20 cellular contexts compared by ENCODE assay signal in the genomic region with DNA sequence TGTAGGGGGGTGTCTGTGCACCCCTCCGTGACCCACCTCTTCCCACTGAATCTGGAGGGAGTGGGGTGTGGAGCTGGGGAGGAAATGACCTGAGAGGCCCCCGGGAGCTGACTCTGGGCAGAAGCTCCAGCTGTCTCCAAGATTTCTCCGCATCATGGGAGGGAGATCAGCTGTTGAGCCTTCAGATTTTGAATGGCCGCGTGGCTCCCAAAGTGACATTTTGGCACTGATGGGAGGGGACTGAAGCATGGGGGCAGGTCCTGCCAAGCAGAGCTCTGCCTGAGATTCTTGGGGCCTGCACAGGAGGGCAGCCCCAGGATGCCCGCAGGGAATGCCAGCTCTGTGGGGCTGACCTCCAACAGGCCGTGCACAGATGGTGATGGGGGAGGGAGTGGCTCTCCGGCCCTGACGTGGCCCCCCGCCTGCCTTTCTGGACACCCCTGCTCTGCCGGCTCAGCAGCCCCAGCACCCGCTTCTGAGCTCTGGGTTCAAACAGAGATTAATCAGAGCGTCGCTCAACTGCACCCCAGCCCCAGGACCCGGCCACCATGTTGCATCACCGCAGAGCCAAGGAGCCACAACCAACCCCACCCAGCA. TPM values are rescaled to one million over a fixed set of nuclear protein-coding genes. Genes with fewer than 3 reads are reported as not detected.
A peak's percentile ranks its signal among the peaks of the same experiment; 100 is the strongest.
DNase-seq lines count a peak whose midpoint lies in the region; ATAC-seq, FAIRE-seq and TF ChIP-seq lines count a peak whose summit lies in the region.
"Had no signal": no experiment of that assay in that cellular context is flagged by ENCODE, and none has a peak within 500 bp of the region (broad histone marks: within the 10 kb centered on the region; RNA-seq: fewer than 3 reads in every experiment).

No MANE protein-coding gene starts in this region.

- H3K27me3 Mint-ChIP-seq in progenitor cell of endocrine pancreas = peaks cover 15% of the 10 kb centered on the region

- peak; percentile 62 for DNase-seq in DMS 273 (lab: John Stamatoyannopoulos, UW; ENCODE audit: unreplicated experiment)
- no peak for DNase-seq in DMS 273 treated with DMSO at 0.1 percent for 48 hours (lab: John Stamatoyannopoulos, UW)
- no peak for DNase-seq in Panc1 (ENCODE audit: low read depth, low spot score)
- DNase-seq in myocyte (ENCODE audit: low read depth) = peak; percentile 64
- no peak for DNase-seq in progenitor cell of endocrine pancreas (ENCODE audit: low spot score, unreplicated experiment)
- no peak for DNase-seq in D721Med (ENCODE audit: insufficient read length, low spot score)
- DNase-seq: ACHN; CD4-positive, alpha-beta memory T cell; COR-L47; DMS79; GM23248; H9; Kasumi-1 had no signal

- intact Hi-C loops in Panc1 (cut with micrococcal nuclease; ENCODE audit: unreplicated experiment) = no loop called here

- no peaks in the 10 kb centered on the region for H3K9me3 Mint-ChIP-seq in progenitor cell of endocrine pancreas (ENCODE audit: low read depth)
- H3K9me3 Mint-ChIP-seq: CD4-positive, alpha-beta memory T cell; H9 had no signal

- H3K9me3 ChIP-seq in Panc1 (ENCODE audit: control insufficient read depth, insufficient read depth, low read depth, low read length) = no peaks in the 10 kb centered on the region

- no peak overlapping the region for H3K27ac Mint-ChIP-seq in progenitor cell of endocrine pancreas
- H3K27ac Mint-ChIP-seq: CD4-positive, alpha-beta memory T cell; H9 had no signal

- no peak overlapping the region for H3K4me3 Mint-ChIP-seq in progenitor cell of endocrine pancreas (ENCODE audit: low read depth)
- H3K4me3 Mint-ChIP-seq: CD4-positive, alpha-beta memory T cell; H9 had no signal

- no peak overlapping the region for H3K27ac ChIP-seq in Panc1 (ENCODE audit: low read length)
- H3K27ac ChIP-seq: 22Rv1, C4-2B, GM23248, HL-60 had no signal

- CTCF ChIA-PET in Panc1 (lab: Charles Lee) = interaction anchor here (0.6 kb wide), 2 partner anchors 10 to 47 kb away, joined by 3 read pairs; no protein-coding TSS in a partner anchor

- in situ Hi-C loops in Panc1 (cut with HindIII; ENCODE audit: low pct_unique_long_range_greater_than_20kb, low sequenced_read_pairs) = no loop called here

- no peaks in the 10 kb centered on the region for H3K36me3 Mint-ChIP-seq in progenitor cell of endocrine pancreas (ENCODE audit: insufficient read depth)
- H3K36me3 Mint-ChIP-seq: CD4-positive, alpha-beta memory T cell had no signal

- no peak overlapping the region for H3K4me3 ChIP-seq in Panc1 (ENCODE audit: low read depth in 2 of 2, low read length in 2 of 2)
- H3K4me3 ChIP-seq: GM12878, GM23248 had no signal

- BruUV-seq in Panc1 (replicated peaks; lab: Mats Ljungman, UMichigan) = no TSS peak

- no peak for FAIRE-seq in D721Med (lab: Jason Lieb, UNC)
- FAIRE-seq: GM12878, GM18507 had no signal

- no peak for TF ChIP-seq CTCF in Panc1 (IDR thresholded peaks at IDR 0.05)
- TF ChIP-seq CTCF in progenitor cell of endocrine pancreas (IDR thresholded peaks at IDR 0.05; ENCODE audit: unreplicated experiment) = no peak
- TF ChIP-seq CTCF in D721Med (IDR thresholded peaks at IDR 0.05; ENCODE audit: insufficient read depth, missing control alignments) = no peak

- POLR2A ChIA-PET in Panc1 (lab: Charles Lee) = interaction anchor here (0.5 kb wide), 1 partner anchor 133 kb away, joined by 10 read pairs; no protein-coding TSS in a partner anchor

- peaks cover 4% of the 10 kb centered on the region; the same call in 1 of the 2 replicates for H3K4me1 ChIP-seq in Panc1 (ENCODE audit: control insufficient read depth, insufficient read depth, low read length)

- no peaks in the 10 kb centered on the region for H3K36me3 ChIP-seq in Panc1 (ENCODE audit: control insufficient read depth, insufficient read depth, low read length)

- H3K4me1 Mint-ChIP-seq in progenitor cell of endocrine pancreas (ENCODE audit: low read depth) = no peaks in the 10 kb centered on the region

- H3K27me3 ChIP-seq in Panc1 (ENCODE audit: control insufficient read depth, insufficient read depth, low read length) = no peaks in the 10 kb centered on the region

- ATAC-seq in Panc1 (peak; percentile 36; the same call in 1 of the 2 replicates), HG03045 (IDR thresholded peaks at IDR 0.05; ENCODE audit: unreplicated experiment) (no peak)
- ATAC-seq: GM12878 had no signal

RNA-seq across cellular contexts. Expression of a gene that starts 25.3 kb away (rescaled TPM):
- total RNA-seq in Panc1 (2021; ENCODE audit: unreplicated experiment) = 198 TPM
- 166 TPM for polyA plus RNA-seq in Panc1 (2012; ENCODE audit: insufficient read length)
- total RNA-seq in myocyte = 48.5 and 57.2 TPM in 2 replicates
- polyA plus RNA-seq in myocyte (2012) = 87.3 TPM
- 211 and 212 TPM in 2 replicates for total RNA-seq in progenitor cell of endocrine pancreas

RNA-seq across cellular contexts. Expression of a gene that starts 28.2 kb away (rescaled TPM):
- total RNA-seq in Panc1 (2021; ENCODE audit: unreplicated experiment) (0.26 TPM), myocyte (not detected in 2 replicates), progenitor cell of endocrine pancreas (not detected in 2 replicates)
- 0.21 TPM for polyA plus RNA-seq in Panc1 (2012; ENCODE audit: insufficient read length)
- polyA plus RNA-seq in myocyte (2012) = not detected
- total RNA-seq: CD4-positive, alpha-beta memory T cell; G401; GM12878; GM23248; H9 had no signal
- polyA plus RNA-seq: CD4-positive, alpha-beta memory T cell; GM12878; GM23248 had no signal

RNA-seq across cellular contexts. Expression of a gene that starts 43.6 kb away (rescaled TPM):
- total RNA-seq in Panc1 (2021; ENCODE audit: unreplicated experiment) = not detected
- polyA plus RNA-seq in Panc1 (2012; ENCODE audit: insufficient read length) = not detected
- not detected in 2 replicates for total RNA-seq in myocyte
- polyA plus RNA-seq in myocyte (2012) = not detected
- total RNA-seq in progenitor cell of endocrine pancreas = not detected in 2 replicates
- total RNA-seq: CD4-positive, alpha-beta memory T cell; G401; GM12878; GM23248; H9 had no signal
- polyA plus RNA-seq: CD4-positive, alpha-beta memory T cell; GM23248 had no signal

RNA-seq across cellular contexts. Expression of a gene that starts 49.4 kb away (rescaled TPM):
- total RNA-seq in Panc1 (2021; ENCODE audit: unreplicated experiment) (9.4 TPM), myocyte (3.6 and 7.1 TPM in 2 replicates), progenitor cell of endocrine pancreas (17.5 and 18.2 TPM in 2 replicates)
- polyA plus RNA-seq in Panc1 (2012; ENCODE audit: insufficient read length) = 8.2 TPM
- polyA plus RNA-seq in myocyte (2012) = 2.0 TPM

RNA-seq across cellular contexts. Expression of a gene that starts 54.1 kb away (rescaled TPM):
- total RNA-seq in Panc1 (2021; ENCODE audit: unreplicated experiment) (0.57 TPM), myocyte (not detected in 2 replicates), progenitor cell of endocrine pancreas (not detected in 2 replicates)
- polyA plus RNA-seq in Panc1 (2012; ENCODE audit: insufficient read length) = 0.39 TPM
- not detected for polyA plus RNA-seq in myocyte (2012)
- total RNA-seq: CD4-positive, alpha-beta memory T cell; G401; GM12878; GM23248; H9 had no signal
- polyA plus RNA-seq: CD4-positive, alpha-beta memory T cell; GM12878; GM23248 had no signal

Comparison
In these comparisons a context has a peak if more than half of its experiments do, and no peak if none do; other contexts are left out.
1. DNase-seq: peak in DMS 273 (single experiment) and myocyte (single experiment); none in DMS 273 treated with DMSO at 0.1 percent for 48 hours (single experiment), Panc1 (single experiment), progenitor cell of endocrine pancreas (single experiment) and D721Med (single experiment).